ENCODE assay signal across 1 cellular context in genomic region chr17:81573794-81574642, GRCh38.
A peak's percentile ranks its signal among the peaks of the same experiment; 100 is the strongest.
TF ChIP-seq lines count a peak whose summit lies in the region.

No MANE protein-coding gene starts in this region.

TF ChIP-seq in HEK293, 187 proteins besides CTCF, POLR2A, EP300 and RAD21 (continued from another document and continues in another):
- TF ChIP-seq PATZ1 (tag by site-specific recombination; IDR thresholded peaks at IDR 0.05), result no peak
- no peak for TF ChIP-seq ZBTB8A (tag by site-specific recombination; IDR thresholded peaks at IDR 0.05)
- TF ChIP-seq ZNF747 (tag by site-specific recombination; IDR thresholded peaks at IDR 0.05), result no peak
- no peak for TF ChIP-seq ZNF404 (tag by site-specific recombination; IDR thresholded peaks at IDR 0.05)
- no peak for TF ChIP-seq HOXD13 (CRISPR knock-in tag; IDR thresholded peaks at IDR 0.05; ENCODE audit: borderline replicate concordance)
- TF ChIP-seq ZNF660 (tag by site-specific recombination; IDR thresholded peaks at IDR 0.05), result no peak
- no peak for TF ChIP-seq ZNF23 (tag by site-specific recombination; IDR thresholded peaks at IDR 0.05; ENCODE audit: borderline replicate concordance)
- TF ChIP-seq ZSCAN18 (tag by site-specific recombination; IDR thresholded peaks at IDR 0.05), result no peak
- TF ChIP-seq ZNF558 (tag by site-specific recombination; IDR thresholded peaks at IDR 0.05), result no peak
- no peak for TF ChIP-seq ZBTB21 (tag by site-specific recombination; IDR thresholded peaks at IDR 0.05)
- TF ChIP-seq TRIM28 (IDR thresholded peaks at IDR 0.05; ENCODE audit: borderline replicate concordance, low read length), result no peak
- no peak for TF ChIP-seq ZNF350 (tag by site-specific recombination; IDR thresholded peaks at IDR 0.05)
- no peak for TF ChIP-seq MEIS1 (CRISPR knock-in tag; IDR thresholded peaks at IDR 0.05; ENCODE audit: borderline replicate concordance)
- no peak for TF ChIP-seq ZNF138 (tag by site-specific recombination; IDR thresholded peaks at IDR 0.05; ENCODE audit: borderline replicate concordance)
- no peak for TF ChIP-seq PRDM1 (tag by site-specific recombination; IDR thresholded peaks at IDR 0.05)
- no peak for TF ChIP-seq ZNF112 (tag by site-specific recombination; IDR thresholded peaks at IDR 0.05)
- TF ChIP-seq ZNF157 (tag by site-specific recombination; IDR thresholded peaks at IDR 0.05), result no peak
- TF ChIP-seq WT1 (tag by site-specific recombination; IDR thresholded peaks at IDR 0.05), result peak; percentile 86
- TF ChIP-seq OVOL3 (tag by site-specific recombination; IDR thresholded peaks at IDR 0.05), result no peak
- TF ChIP-seq ZSCAN5A (tag by site-specific recombination; IDR thresholded peaks at IDR 0.05), result no peak
- peak; percentile 39; the same call in 1 of the 2 replicates for TF ChIP-seq ZNF18 (tag by site-specific recombination; IDR thresholded peaks at IDR 0.05)
- TF ChIP-seq ZNF501 (tag by site-specific recombination; IDR thresholded peaks at IDR 0.05), result no peak
- TF ChIP-seq ZBTB26 (tag by site-specific recombination; optimal IDR thresholded peaks at IDR 0.05), result no peak
- TF ChIP-seq SP2 (tag by site-specific recombination; IDR thresholded peaks at IDR 0.05), result no peak
- no peak for TF ChIP-seq ZNF473 (tag by site-specific recombination; IDR thresholded peaks at IDR 0.05)
- no peak for TF ChIP-seq ZNF654 (tag by site-specific recombination; IDR thresholded peaks at IDR 0.05; ENCODE audit: low read depth)
- TF ChIP-seq PBX3 (CRISPR knock-in tag; IDR thresholded peaks at IDR 0.05), result no peak
- TF ChIP-seq BCL11B (tag by site-specific recombination; IDR thresholded peaks at IDR 0.05; ENCODE audit: low read depth), result peak; percentile 75; the same call in 1 of the 2 replicates
- no peak for TF ChIP-seq INSM2 (tag by site-specific recombination; IDR thresholded peaks at IDR 0.05)
- TF ChIP-seq ZNF623 (tag by site-specific recombination; IDR thresholded peaks at IDR 0.05), result no peak
- no peak for TF ChIP-seq YY1 (tag by site-specific recombination; IDR thresholded peaks at IDR 0.05)
- no peak for TF ChIP-seq ELK4 (IDR thresholded peaks at IDR 0.05; ENCODE audit: borderline replicate concordance, low read depth, low read length)
- TF ChIP-seq ZNF561 (tag by site-specific recombination; IDR thresholded peaks at IDR 0.05; ENCODE audit: borderline replicate concordance), result no peak
- no peak for TF ChIP-seq ZNF777 (tag by site-specific recombination; IDR thresholded peaks at IDR 0.05; ENCODE audit: borderline replicate concordance)
- TF ChIP-seq ZNF114 (tag by site-specific recombination; IDR thresholded peaks at IDR 0.05), result no peak
- TF ChIP-seq ZBTB44 (tag by site-specific recombination; IDR thresholded peaks at IDR 0.05), result no peak; the same call in 1 of the 2 replicates
- peak; percentile 88 for TF ChIP-seq ZIC2 (tag by site-specific recombination; IDR thresholded peaks at IDR 0.05)
- TF ChIP-seq ZNF239 (tag by site-specific recombination; IDR thresholded peaks at IDR 0.05), result no peak
- TF ChIP-seq BCL11A (tag by site-specific recombination; IDR thresholded peaks at IDR 0.05; ENCODE audit: low read depth), result no peak
- no peak for TF ChIP-seq ZNF76 (tag by site-specific recombination; IDR thresholded peaks at IDR 0.05; ENCODE audit: borderline replicate concordance, low read depth)
- no peak for TF ChIP-seq ZNF585B (tag by site-specific recombination; IDR thresholded peaks at IDR 0.05)
- TF ChIP-seq ZNF670 (tag by site-specific recombination; IDR thresholded peaks at IDR 0.05; ENCODE audit: low read depth), result no peak
- TF ChIP-seq SP7 (tag by site-specific recombination; IDR thresholded peaks at IDR 0.05), result 0 out of 2 replicates have a peak, but pooled peaks have one; percentile 34
- TF ChIP-seq ZNF843 (tag by site-specific recombination; IDR thresholded peaks at IDR 0.05), result peak; percentile 55; the same call in 1 of the 2 replicates
- TF ChIP-seq ZNF692 (tag by site-specific recombination; IDR thresholded peaks at IDR 0.05), result no peak
- TF ChIP-seq ZNF24 (tag by site-specific recombination; IDR thresholded peaks at IDR 0.05), result no peak
- no peak for TF ChIP-seq ZNF324 (tag by site-specific recombination; IDR thresholded peaks at IDR 0.05)
- TF ChIP-seq SCRT2 (tag by site-specific recombination; IDR thresholded peaks at IDR 0.05), result no peak
- no peak for TF ChIP-seq ZNF549 (tag by site-specific recombination; IDR thresholded peaks at IDR 0.05)
- TF ChIP-seq ZBTB20 (tag by site-specific recombination; IDR thresholded peaks at IDR 0.05), result no peak
- TF ChIP-seq ZNF580 (tag by site-specific recombination; IDR thresholded peaks at IDR 0.05), result no peak; the same call in 1 of the 2 replicates
- no peak for TF ChIP-seq ZNF791 (tag by site-specific recombination; IDR thresholded peaks at IDR 0.05)
- no peak for TF ChIP-seq ZNF621 (tag by site-specific recombination; IDR thresholded peaks at IDR 0.05)
